Comparison of ENCODE assay signal across 21 cellular contexts in the genomic region with DNA sequence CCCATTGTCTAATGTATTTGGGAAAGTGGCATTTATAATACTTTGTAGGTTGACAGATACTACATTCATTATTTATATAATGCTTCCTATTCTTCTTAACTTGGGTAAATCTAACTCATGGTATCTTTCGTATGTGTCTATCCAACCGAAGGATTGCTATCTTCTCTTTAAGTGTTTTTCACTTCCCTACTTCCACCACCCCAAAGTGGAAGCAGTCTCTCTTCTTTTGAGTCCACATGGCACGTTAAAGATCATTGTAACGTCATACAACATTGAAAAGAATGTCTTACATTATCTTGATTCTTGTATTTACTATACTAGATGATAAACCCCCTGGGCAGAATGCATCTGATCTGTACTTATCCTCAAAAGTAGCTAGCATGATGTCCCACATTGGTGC.
"Had no signal": no experiment of that assay in that cellular context is flagged by ENCODE, and none has a peak within 500 bp of the region (broad histone marks: within the 10 kb centered on the region; RNA-seq: fewer than 3 reads in every experiment).

No MANE protein-coding gene starts in this region.

- H3K4me1 ChIP-seq: tibial artery had no signal

- H3K9ac ChIP-seq: parathyroid adenoma had no signal

- H2AFZ ChIP-seq: parathyroid adenoma had no signal

- ATAC-seq: activated naive CD4-positive, alpha-beta T cell treated with anti-CD3 and anti-CD28 coated beads, Interleukin-2, amount 50 U/mL, for 72 hours; right cardiac atrium; stimulated activated naive CD8-positive, alpha-beta T cell treated with anti-CD3 and anti-CD28 coated beads, Interleukin-15, amount 100 ng/mL, for 72 hours had no signal

- H3K4me3 ChIP-seq: left ventricle myocardium inferior, tibial artery had no signal

- DNase-seq: activated CD4-positive, alpha-beta T cell treated with anti-CD3 and anti-CD28 coated beads for 1 hour; activated CD4-positive, alpha-beta T cell treated with anti-CD3 and anti-CD28 coated beads, Interleukin-2, amount 50 U/mL, for 1 hour; activated CD8-positive, alpha-beta memory T cell treated with anti-CD3 and anti-CD28 coated beads for 24 hours; activated CD8-positive, alpha-beta memory T cell treated with anti-CD3 and anti-CD28 coated beads, Interleukin-2, amount 50 U/mL, for 4 hours; activated gamma-delta T cell; effector memory CD4-positive, alpha-beta T cell; hypothalamus; left ventricle myocardium inferior; mesenchymal stem cell; nucleus accumbens; right cardiac atrium; stimulated activated CD4-positive, alpha-beta T cell treated with anti-CD3 and anti-CD28 coated beads, Interleukin-12 subunit alpha, Interleukin-12 subunit beta, amount 100 ng/mL, for 4 hours; stimulated activated CD4-positive, alpha-beta T cell treated with anti-CD3 and anti-CD28 coated beads, Interleukin-4, amount 100 ng/mL, for 4 hours; stimulated activated naive CD8-positive, alpha-beta T cell treated with anti-CD3 and anti-CD28 coated beads, Interleukin-15, amount 100 ng/mL, for 72 hours; tibial artery had no signal

- H3K9me3 ChIP-seq: left ventricle myocardium inferior, tibial artery had no signal

- H3K27ac ChIP-seq: left ventricle myocardium inferior, parathyroid adenoma, tibial artery, VCaP had no signal

- H3K27me3 ChIP-seq: tibial artery had no signal

- FAIRE-seq: astrocyte, colon, frontal cortex had no signal
